Comparison of ENCODE assay signal across 7 cellular contexts in the genomic region with DNA sequence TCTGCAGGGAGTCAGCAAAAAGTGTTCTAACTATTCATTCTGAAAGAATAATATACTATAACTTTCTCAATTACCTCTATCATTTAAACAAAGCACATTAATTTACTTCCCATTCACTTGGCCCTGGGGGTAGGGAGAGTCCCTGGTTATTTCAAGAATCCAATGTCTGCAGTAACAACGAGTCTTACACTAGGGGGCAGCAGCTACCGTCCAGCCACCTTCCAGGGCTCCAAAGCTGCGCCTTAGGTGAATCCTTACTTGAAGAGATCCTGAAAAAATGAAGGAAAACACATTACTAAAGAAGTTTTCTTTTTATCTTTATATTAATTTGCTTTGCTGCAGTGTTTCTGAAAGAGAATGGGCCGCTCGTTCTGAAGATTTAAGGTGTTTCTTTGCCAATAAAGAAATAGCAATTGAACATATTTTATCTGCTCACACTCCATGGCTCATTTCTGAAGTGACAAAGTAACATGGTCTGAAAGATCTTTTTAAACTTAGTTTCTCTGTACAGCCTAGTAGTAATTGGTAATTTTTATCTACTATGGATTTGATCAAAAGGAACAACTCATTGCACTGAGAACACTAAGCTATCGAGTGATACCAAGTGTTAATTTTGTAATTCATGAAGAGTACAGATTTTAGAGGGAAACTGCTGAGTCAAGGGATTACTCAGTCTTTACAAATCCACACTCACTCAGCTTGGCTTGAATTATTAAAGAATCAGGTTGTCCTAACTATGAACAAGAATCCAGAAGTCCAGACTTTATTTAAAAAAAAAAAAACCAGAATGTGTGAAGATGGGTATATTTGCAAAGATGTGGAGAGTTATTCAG. TPM values are rescaled to one million over a fixed set of nuclear protein-coding genes. Genes with fewer than 3 reads are reported as not detected.
DNase-seq lines count a peak whose midpoint lies in the region; ATAC-seq and TF ChIP-seq lines count a peak whose summit lies in the region.

No MANE protein-coding gene starts in this region.

- peak; percentile 80 for TF ChIP-seq CTCF in GM13976 (IDR thresholded peaks at IDR 0.05; ENCODE audit: borderline replicate concordance, control extremely low read depth, extremely low read depth, insufficient read depth, missing control alignments)

- in situ Hi-C loops in GM13976 (cut with MboI; ENCODE audit: low sequenced_read_pairs, unreplicated experiment) = no loop called here

- DNase-seq in GM13976 (ENCODE audit: low spot score) = peak; percentile 61
- peak; percentile 48 for DNase-seq in NCI-H345 treated with DMSO at 0.1 percent for 48 hours (lab: John Stamatoyannopoulos, UW; ENCODE audit: unreplicated experiment)
- DNase-seq in activated CD4-positive, CD25-positive, alpha-beta regulatory T cell treated with anti-CD3 and anti-CD28 coated beads, Interleukin-2, amount 50 U/mL, for 16 hours (ENCODE audit: low read depth, low spot score) = peak; percentile 26
- peak; percentile 76 for DNase-seq in cerebellum (ENCODE audit: low spot score)
- peak; percentile 71 for DNase-seq in left lobe of liver (ENCODE audit: low spot score)
- peak; percentile 27 to 42 (median 33) for DNase-seq in stimulated activated CD4-positive, alpha-beta T cell treated with anti-CD3 and anti-CD28 coated beads, TNF-alpha, amount 100 ng/mL, for 24 hours (ENCODE audit: low read depth in 3 of 3)

- peak; percentile 77 for ATAC-seq in HG03045 (IDR thresholded peaks at IDR 0.05; ENCODE audit: unreplicated experiment)
- ATAC-seq in left lobe of liver = peak; percentile 100

RNA-seq across cellular contexts. Expression of a gene that starts 27.6 kb away (rescaled TPM):
- total RNA-seq in cerebellum = 6.6 TPM
- 1.9 TPM for total RNA-seq in left lobe of liver

Comparison
In these comparisons a context has a peak if more than half of its experiments do, and no peak if none do; other contexts are left out.
1. Peak in every context shown above with its lines: DNase-seq and ATAC-seq.
2. DNase-seq: peak in every context shown above with its lines; median percentile 76 in cerebellum; 71 in left lobe of liver; 61 in GM13976; 48 in NCI-H345 treated with DMSO at 0.1 percent for 48 hours; 33 in stimulated activated CD4-positive, alpha-beta T cell treated with anti-CD3 and anti-CD28 coated beads, TNF-alpha, amount 100 ng/mL, for 24 hours; 26 in activated CD4-positive, CD25-positive, alpha-beta regulatory T cell treated with anti-CD3 and anti-CD28 coated beads, Interleukin-2, amount 50 U/mL, for 16 hours.